11 cellular contexts compared by ENCODE assay signal in the genomic region with DNA sequence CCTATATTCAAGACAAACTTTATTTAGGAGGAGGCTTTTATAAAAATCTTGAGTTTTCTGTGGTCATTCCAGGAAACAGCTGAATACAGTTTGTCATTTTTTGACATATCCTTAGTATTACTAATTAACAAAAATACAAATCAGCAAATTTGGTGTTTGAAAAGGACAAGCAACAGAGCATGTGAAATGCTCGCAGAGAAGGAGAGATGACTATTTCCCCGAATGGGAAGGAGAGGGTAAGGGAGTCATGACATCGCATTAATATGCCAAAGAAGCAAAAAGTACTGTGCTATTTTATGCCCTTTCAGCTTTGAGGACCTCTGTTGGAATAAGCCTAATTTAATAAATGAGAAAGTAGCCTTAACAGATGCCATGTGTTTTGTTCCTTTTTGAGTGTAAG. TPM values are rescaled to one million over a fixed set of nuclear protein-coding genes. Genes with fewer than 3 reads are reported as not detected.
DNase-seq lines count a peak whose midpoint lies in the region; ATAC-seq and TF ChIP-seq lines count a peak whose summit lies in the region.
"Had no signal": no experiment of that assay in that cellular context is flagged by ENCODE, and none has a peak within 500 bp of the region (broad histone marks: within the 10 kb centered on the region; RNA-seq: fewer than 3 reads in every experiment).

No MANE protein-coding gene starts in this region.

- intact Hi-C loops in tibial artery (cut with DNase I; ENCODE audit: low total_unique reads): loop anchor here (5.0 to 10.0 kb wide), 3 partner anchors 122 to 216 kb away; partner anchors contain the start of genes ERCC8, NDUFAF2 and ZSWIM6

- H3K4me3 ChIP-seq in CD8-positive, alpha-beta memory T cell (ENCODE audit: low read length): no peak overlapping the region
- H3K4me3 ChIP-seq in tibial artery: no peak overlapping the region

- peaks cover 0 to 5% (median 2%) of the 10 kb centered on the region in 5 donors for H3K9me3 Mint-ChIP-seq in CD8-positive, alpha-beta memory T cell
- H3K9me3 Mint-ChIP-seq in IgD-negative memory B cell: peaks cover 0 to 10% (median 2%) of the 10 kb centered on the region in 3 donors
- H3K9me3 Mint-ChIP-seq in activated naive CD8-positive, alpha-beta T cell treated with anti-CD3 and anti-CD28 coated beads for 36 hours: peaks cover 7% of the 10 kb centered on the region
- H3K9me3 Mint-ChIP-seq in naive thymus-derived CD8-positive, alpha-beta T cell: peaks cover 0 to 29% (median 5%) of the 10 kb centered on the region in 9 donors

- peaks cover 18% of the 10 kb centered on the region for H3K36me3 ChIP-seq in CD8-positive, alpha-beta memory T cell (ENCODE audit: insufficient read depth, low read length)
- peaks cover 0 to 19% (median 17%) of the 10 kb centered on the region in 3 donors for H3K36me3 ChIP-seq in tibial artery

- peaks cover 10% of the 10 kb centered on the region for H3K4me1 ChIP-seq in CD8-positive, alpha-beta memory T cell (ENCODE audit: insufficient read depth, low read length)
- H3K4me1 ChIP-seq in tibial artery: peaks cover 0 to 35% (median 8%) of the 10 kb centered on the region in 4 donors

- ATAC-seq in naive thymus-derived CD8-positive, alpha-beta T cell: no peak
- ATAC-seq in GM21528 (IDR thresholded peaks at IDR 0.05; ENCODE audit: low FRiP score, unreplicated experiment) (no peak), GM21381 (IDR thresholded peaks at IDR 0.05; ENCODE audit: unreplicated experiment) (no peak)
- ATAC-seq: heart right ventricle had no signal

- H3K36me3 Mint-ChIP-seq in CD8-positive, alpha-beta memory T cell: peaks cover 20 to 53% (median 35%) of the 10 kb centered on the region in 3 donors
- H3K36me3 Mint-ChIP-seq in IgD-negative memory B cell: peaks cover 20% of the 10 kb centered on the region
- peaks cover 78% of the 10 kb centered on the region for H3K36me3 Mint-ChIP-seq in activated naive CD8-positive, alpha-beta T cell treated with anti-CD3 and anti-CD28 coated beads for 36 hours
- H3K36me3 Mint-ChIP-seq in naive thymus-derived CD8-positive, alpha-beta T cell: peaks cover 19 to 44% (median 42%) of the 10 kb centered on the region in 3 donors

- no peak overlapping the region for H3K27ac ChIP-seq in CD8-positive, alpha-beta memory T cell (ENCODE audit: low read depth, low read length)
- no peak overlapping the region for H3K27ac ChIP-seq in tibial artery

- peak overlapping the region in 6 of 8 donors; percentile 15 to 68 (median 36) for H3K27ac Mint-ChIP-seq in CD8-positive, alpha-beta memory T cell
- no peak overlapping the region for H3K27ac Mint-ChIP-seq in IgD-negative memory B cell
- peak overlapping the region; percentile 44 for H3K27ac Mint-ChIP-seq in activated naive CD8-positive, alpha-beta T cell treated with anti-CD3 and anti-CD28 coated beads for 36 hours
- H3K27ac Mint-ChIP-seq in naive thymus-derived CD8-positive, alpha-beta T cell: peak overlapping the region in 7 of 10 donors; percentile 37 to 99 (median 65)

- H3K9me3 ChIP-seq in CD8-positive, alpha-beta memory T cell (ENCODE audit: low read length): no peaks in the 10 kb centered on the region
- H3K9me3 ChIP-seq in tibial artery: no peaks in the 10 kb centered on the region

- H3K27me3 ChIP-seq in CD8-positive, alpha-beta memory T cell (ENCODE audit: insufficient read depth, low read length, poor library complexity, severe bottlenecking): no peaks in the 10 kb centered on the region
- no peaks in the 10 kb centered on the region for H3K27me3 ChIP-seq in tibial artery
- H3K27me3 ChIP-seq: heart right ventricle had no signal

- POLR2A ChIA-PET in CD8-positive, alpha-beta memory T cell (lab: Charles Lee): no interaction called here
- POLR2A ChIA-PET in naive thymus-derived CD8-positive, alpha-beta T cell (lab: Charles Lee): interaction anchor here (0.6 kb wide), 1 partner anchor 13 kb away, joined by 6 read pairs; no protein-coding TSS in a partner anchor

- no peak for TF ChIP-seq CTCF in tibial artery (IDR thresholded peaks at IDR 0.05)

- H3K4me3 Mint-ChIP-seq in CD8-positive, alpha-beta memory T cell: peak overlapping the region in 5 of 7 donors; percentile 17 to 81 (median 63)
- H3K4me3 Mint-ChIP-seq in IgD-negative memory B cell: peak overlapping the region in 3 of 4 donors; percentile 74 to 93 (median 78)
- H3K4me3 Mint-ChIP-seq in activated naive CD8-positive, alpha-beta T cell treated with anti-CD3 and anti-CD28 coated beads for 36 hours: peak overlapping the region; percentile 71
- H3K4me3 Mint-ChIP-seq in naive thymus-derived CD8-positive, alpha-beta T cell: peak overlapping the region; percentile 22 to 73 (median 42)

- H3K27me3 Mint-ChIP-seq in CD8-positive, alpha-beta memory T cell: no peaks in the 10 kb centered on the region
- H3K27me3 Mint-ChIP-seq in IgD-negative memory B cell: no peaks in the 10 kb centered on the region
- H3K27me3 Mint-ChIP-seq in activated naive CD8-positive, alpha-beta T cell treated with anti-CD3 and anti-CD28 coated beads for 36 hours: no peaks in the 10 kb centered on the region
- H3K27me3 Mint-ChIP-seq in naive thymus-derived CD8-positive, alpha-beta T cell: no peaks in the 10 kb centered on the region

- H3K4me1 Mint-ChIP-seq in CD8-positive, alpha-beta memory T cell: peaks cover 39 to 60% (median 58%) of the 10 kb centered on the region in 3 donors
- peaks cover 22 to 33% (median 23%) of the 10 kb centered on the region in 3 donors for H3K4me1 Mint-ChIP-seq in IgD-negative memory B cell
- peaks cover 26% of the 10 kb centered on the region for H3K4me1 Mint-ChIP-seq in activated naive CD8-positive, alpha-beta T cell treated with anti-CD3 and anti-CD28 coated beads for 36 hours
- H3K4me1 Mint-ChIP-seq in naive thymus-derived CD8-positive, alpha-beta T cell: peaks cover 14 to 44% (median 39%) of the 10 kb centered on the region in 4 donors

- no peak for DNase-seq in CD8-positive, alpha-beta memory T cell
- no peak for DNase-seq in activated naive CD8-positive, alpha-beta T cell treated with anti-CD3 and anti-CD28 coated beads for 36 hours
- no peak for DNase-seq in naive thymus-derived CD8-positive, alpha-beta T cell
- DNase-seq in NCI-H345 treated with DMSO at 0.1 percent for 48 hours (lab: John Stamatoyannopoulos, UW; ENCODE audit: unreplicated experiment): no peak
- DNase-seq in tibial artery: no peak
- DNase-seq: cortex of kidney, heart right ventricle, NCI-H345 had no signal

- CTCF ChIA-PET in CD8-positive, alpha-beta memory T cell (lab: Charles Lee): no interaction called here

RNA-seq across cellular contexts. Expression of gene SMIM15, which starts 1.8 kb away (rescaled TPM):
- total RNA-seq in CD8-positive, alpha-beta memory T cell: 10 to 100 TPM; 88.7 to 91.6 TPM
- polyA plus RNA-seq in CD8-positive, alpha-beta memory T cell: 44.4 TPM
- polyA plus RNA-seq in IgD-negative memory B cell: 28.3 TPM
- 10 to 100 TPM; 92.1 to 94.8 TPM for total RNA-seq in activated naive CD8-positive, alpha-beta T cell treated with anti-CD3 and anti-CD28 coated beads for 36 hours
- total RNA-seq in naive thymus-derived CD8-positive, alpha-beta T cell: 10 to 100 TPM; 34.9 to 39.4 TPM
- 10 to 100 TPM; 21.0 to 38.0 (median 26.2) TPM for polyA plus RNA-seq in naive thymus-derived CD8-positive, alpha-beta T cell

Comparison
In these comparisons a context has a peak if more than half of its experiments do, and no peak if none do; other contexts are left out.
1. H3K27ac Mint-ChIP-seq: peak in CD8-positive, alpha-beta memory T cell (6 of 8), activated naive CD8-positive, alpha-beta T cell treated with anti-CD3 and anti-CD28 coated beads for 36 hours (single experiment) and naive thymus-derived CD8-positive, alpha-beta T cell (7 of 10); none in IgD-negative memory B cell (0 of 3).
2. Peak in every context shown above with its lines, with median percentiles within 50 percentile points of each other: H3K4me3 Mint-ChIP-seq.